13 cellular contexts compared by ENCODE assay signal in the genomic region with DNA sequence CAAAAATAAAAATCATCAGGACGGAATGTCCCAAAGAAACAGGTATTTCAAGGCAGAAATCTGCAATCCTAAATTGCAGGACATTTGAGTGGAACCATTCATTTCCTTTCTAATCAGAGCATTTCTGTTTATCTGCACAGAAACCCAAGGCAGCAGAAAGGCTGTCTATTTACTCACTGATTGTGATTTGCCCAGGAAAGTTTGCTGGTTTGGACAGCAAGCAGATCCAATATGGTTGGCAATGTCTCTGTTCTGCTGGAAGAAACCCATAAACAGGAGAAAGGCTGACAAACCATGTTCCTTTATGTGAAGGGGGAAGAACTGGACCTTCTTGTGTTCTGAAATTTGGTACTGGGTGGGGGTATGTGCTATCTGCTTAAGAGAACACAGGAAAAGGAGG.
"Had no signal": no experiment of that assay in that cellular context is flagged by ENCODE, and none has a peak within 500 bp of the region (broad histone marks: within the 10 kb centered on the region; RNA-seq: fewer than 3 reads in every experiment).

No MANE protein-coding gene starts in this region.

- H3K27ac Mint-ChIP-seq: activated naive CD8-positive, alpha-beta T cell treated with anti-CD3 and anti-CD28 coated beads, Interleukin-2, amount 10 ng/mL, durations not matched to agents 7 days and 5 days; dendritic cell treated with granulocyte-macrophage colony-stimulating factor and Interleukin-4, amounts not matched to agents 40 ng/mL and 50 ng/mL, for 4 days; neural progenitor cell; stimulated activated naive CD8-positive, alpha-beta T cell treated with anti-CD3 and anti-CD28 coated beads, Interleukin-15, Interleukin-2, amounts not matched to agents 100 ng/mL and 50 ng/mL, for 24 hours; type B pancreatic cell had no signal

- H3K36me3 ChIP-seq: neural progenitor cell, ovary, right lobe of liver had no signal

- H3K4me1 Mint-ChIP-seq: activated naive CD8-positive, alpha-beta T cell treated with anti-CD3 and anti-CD28 coated beads, Interleukin-2, amount 10 ng/mL, durations not matched to agents 7 days and 5 days; neural progenitor cell had no signal

- H3K4me3 ChIP-seq: neural progenitor cell, ovary, right lobe of liver had no signal

- H3K4me2 ChIP-seq: neural progenitor cell had no signal

- H3K9me3 ChIP-seq: ovary, right lobe of liver had no signal

- ATAC-seq: foreskin keratinocyte had no signal

- H3K4me3 Mint-ChIP-seq: activated naive CD8-positive, alpha-beta T cell treated with anti-CD3 and anti-CD28 coated beads, Interleukin-2, amount 10 ng/mL, durations not matched to agents 7 days and 5 days; dendritic cell treated with granulocyte-macrophage colony-stimulating factor and Interleukin-4, amounts not matched to agents 40 ng/mL and 50 ng/mL, for 4 days; neural progenitor cell; stimulated activated naive CD8-positive, alpha-beta T cell treated with anti-CD3 and anti-CD28 coated beads, Interleukin-15, Interleukin-2, amounts not matched to agents 100 ng/mL and 50 ng/mL, for 24 hours; type B pancreatic cell had no signal

- DNase-seq: activated naive CD8-positive, alpha-beta T cell treated with anti-CD3 and anti-CD28 coated beads, Interleukin-2, amount 10 ng/mL, durations not matched to agents 7 days and 5 days; aorta; effector memory CD4-positive, alpha-beta T cell; foreskin keratinocyte; glutamatergic neuron; hypothalamus; ovary; right lobe of liver; T-helper 9 cell had no signal

- H3K36me3 Mint-ChIP-seq: neural progenitor cell, type B pancreatic cell had no signal

- H3K9me3 Mint-ChIP-seq: dendritic cell treated with granulocyte-macrophage colony-stimulating factor and Interleukin-4, amounts not matched to agents 40 ng/mL and 50 ng/mL, for 4 days; neural progenitor cell; stimulated activated naive CD8-positive, alpha-beta T cell treated with anti-CD3 and anti-CD28 coated beads, Interleukin-15, Interleukin-2, amounts not matched to agents 100 ng/mL and 50 ng/mL, for 24 hours; type B pancreatic cell had no signal

- H3K9ac ChIP-seq: neural progenitor cell had no signal

- H3K27ac ChIP-seq: foreskin keratinocyte, neural progenitor cell, ovary, right lobe of liver had no signal

- H3K27me3 Mint-ChIP-seq: activated naive CD8-positive, alpha-beta T cell treated with anti-CD3 and anti-CD28 coated beads, Interleukin-2, amount 10 ng/mL, durations not matched to agents 7 days and 5 days; dendritic cell treated with granulocyte-macrophage colony-stimulating factor and Interleukin-4, amounts not matched to agents 40 ng/mL and 50 ng/mL, for 4 days; stimulated activated naive CD8-positive, alpha-beta T cell treated with anti-CD3 and anti-CD28 coated beads, Interleukin-15, Interleukin-2, amounts not matched to agents 100 ng/mL and 50 ng/mL, for 24 hours had no signal

- H3K27me3 ChIP-seq: foreskin keratinocyte, neural progenitor cell, ovary, right lobe of liver had no signal

- H3K4me1 ChIP-seq: foreskin keratinocyte, neural progenitor cell had no signal

- H2AFZ ChIP-seq: neural progenitor cell had no signal
